In the genomic region with DNA sequence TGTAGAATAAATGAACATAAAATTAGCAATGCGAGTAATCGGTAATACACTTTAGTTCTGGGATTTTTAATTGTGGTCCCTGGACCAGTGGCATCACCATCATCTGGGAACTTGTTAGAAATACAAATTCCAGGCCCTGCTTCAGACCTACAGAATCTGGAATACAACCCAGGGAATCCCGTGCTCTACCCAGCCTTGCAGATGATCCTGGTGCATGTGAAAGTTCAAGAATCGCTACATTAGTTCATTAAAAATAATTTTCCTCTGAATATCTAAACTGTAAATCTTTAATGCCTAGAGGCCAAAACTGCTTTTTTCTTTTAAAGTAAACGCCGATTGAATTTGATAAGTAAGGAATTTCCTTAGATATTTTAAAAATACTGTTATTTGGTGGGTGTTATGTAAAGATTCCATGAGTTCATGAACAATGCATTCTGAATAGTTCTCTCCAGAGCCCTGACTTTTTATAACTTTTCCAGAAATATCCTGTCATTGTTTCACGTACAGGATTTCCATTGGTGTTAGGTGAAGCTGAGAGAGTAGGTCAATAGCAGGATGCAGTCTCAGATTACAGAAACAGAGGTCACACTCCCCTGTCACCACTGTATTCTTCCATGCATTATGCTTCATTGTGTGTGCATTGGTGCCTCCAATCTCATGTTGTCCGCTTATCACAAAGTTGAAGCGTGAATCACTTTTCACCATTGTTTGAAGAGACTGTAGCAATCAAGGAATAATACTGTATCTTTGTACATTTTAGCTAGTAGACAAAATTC, we compare ENCODE assay signal across 19 cellular contexts.
A peak's percentile ranks its signal among the peaks of the same experiment; 100 is the strongest.
DNase-seq lines count a peak whose midpoint lies in the region; ATAC-seq and TF ChIP-seq lines count a peak whose summit lies in the region.
"Had no signal": no experiment of that assay in that cellular context is flagged by ENCODE, and none has a peak within 500 bp of the region (broad histone marks: within the 10 kb centered on the region; RNA-seq: fewer than 3 reads in every experiment).

No MANE protein-coding gene starts in this region.

- H3K27ac Mint-ChIP-seq in endothelial cell (ENCODE audit: unreplicated experiment): peak overlapping the region; percentile 85
- H3K27ac Mint-ChIP-seq: CD8-positive, alpha-beta memory T cell had no signal

- H3K9me3 Mint-ChIP-seq in endothelial cell (ENCODE audit: unreplicated experiment): no peaks in the 10 kb centered on the region
- H3K9me3 Mint-ChIP-seq: CD8-positive, alpha-beta memory T cell had no signal

- peaks cover 3% of the 10 kb centered on the region for H3K27me3 Mint-ChIP-seq in endothelial cell (ENCODE audit: unreplicated experiment)

- H3K4me1 Mint-ChIP-seq in endothelial cell (ENCODE audit: unreplicated experiment): peaks cover 23% of the 10 kb centered on the region
- H3K4me1 Mint-ChIP-seq: CD8-positive, alpha-beta memory T cell had no signal

- H3K4me3 Mint-ChIP-seq in endothelial cell (ENCODE audit: unreplicated experiment): no peak overlapping the region
- H3K4me3 Mint-ChIP-seq: CD8-positive, alpha-beta memory T cell had no signal

- TF ChIP-seq CTCF in endothelial cell (IDR thresholded peaks at IDR 0.05; ENCODE audit: unreplicated experiment): no peak

- peaks cover 7% of the 10 kb centered on the region for H3K36me3 Mint-ChIP-seq in endothelial cell (ENCODE audit: low read depth, unreplicated experiment)

- peak; percentile 9 for DNase-seq in NCI-H146 (lab: John Stamatoyannopoulos, UW)
- no peak for DNase-seq in NCI-H146 treated with DMSO at 0.1 percent for 48 hours (lab: John Stamatoyannopoulos, UW; ENCODE audit: unreplicated experiment)
- DNase-seq in DMS153 (lab: John Stamatoyannopoulos, UW): peak; percentile 42
- peak; percentile 6 for DNase-seq in endothelial cell (ENCODE audit: low spot score)
- DNase-seq in left lobe of liver (ENCODE audit: low spot score): no peak
- DNase-seq in stimulated activated CD4-positive, alpha-beta T cell treated with anti-CD3 and anti-CD28 coated beads, Interleukin-4, amount 100 ng/mL, for 1 hour: no peak
- DNase-seq in 8988T: no peak
- no peak for DNase-seq in DMS79 treated with DMSO at 0.1 percent for 48 hours (lab: John Stamatoyannopoulos, UW)
- DNase-seq: Calu3; CD8-positive, alpha-beta memory T cell; DMS79; H7; MG63; NCI-H1417 treated with DMSO at 0.1 percent for 48 hours; NCI-H2029; NCI-H2171 treated with DMSO at 0.1 percent for 48 hours; NCI-H524 treated with DMSO at 0.1 percent for 48 hours; Peyer's patch had no signal

- ATAC-seq in left lobe of liver: peak; percentile 44
- ATAC-seq: K562 had no signal

Comparison
In these comparisons a context has a peak if more than half of its experiments do, and no peak if none do; other contexts are left out.
1. DNase-seq: peak in NCI-H146 (single experiment), DMS153 (single experiment) and endothelial cell (single experiment); none in NCI-H146 treated with DMSO at 0.1 percent for 48 hours (single experiment), left lobe of liver (single experiment), stimulated activated CD4-positive, alpha-beta T cell treated with anti-CD3 and anti-CD28 coated beads, Interleukin-4, amount 100 ng/mL, for 1 hour (single experiment), 8988T (single experiment) and DMS79 treated with DMSO at 0.1 percent for 48 hours (single experiment).